Comparison of ENCODE assay signal across 17 cellular contexts in genomic region chr19:51003316-51003715, GRCh38. TPM values are rescaled to one million over a fixed set of nuclear protein-coding genes. Genes with fewer than 3 reads are reported as not detected.
"Had no signal": no experiment of that assay in that cellular context is flagged by ENCODE, and none has a peak within 500 bp of the region (broad histone marks: within the 10 kb centered on the region; RNA-seq: fewer than 3 reads in every experiment).

No MANE protein-coding gene starts in this region.

- H3K4me3 ChIP-seq: SJSA1 had no signal

- H3K4me1 ChIP-seq: SJSA1 had no signal

- H3K36me3 ChIP-seq: SJSA1 had no signal

- ATAC-seq: T-cell had no signal

- H3K9me3 ChIP-seq: SJSA1 had no signal

- DNase-seq: activated B cell treated with CpG ODN at 0.5 μM for 24 hours; activated CD4-positive, alpha-beta T cell treated with anti-CD3 and anti-CD28 coated beads for 1 hour; activated CD8-positive, alpha-beta memory T cell treated with anti-CD3 and anti-CD28 coated beads for 24 hours; activated gamma-delta T cell; NCI-H146; NCI-H187 treated with DMSO at 0.1 percent for 48 hours; NCI-H2081 treated with DMSO at 0.1 percent for 48 hours; NCI-H524; SHP77; T1000 had no signal

- H3K27ac ChIP-seq: SJSA1 had no signal

RNA-seq across cellular contexts. Expression of gene KLK8, which starts 1.9 kb away (rescaled TPM):
- total RNA-seq: activated B cell treated with CpG ODN at 0.5 μM for 24 hours; activated CD4-positive, alpha-beta T cell treated with anti-CD3 and anti-CD28 coated beads, Interleukin-2, amount 10 ng/mL, durations not matched to agents 24 days and 14 days; activated naive CD4-positive, alpha-beta T cell treated with anti-CD3 and anti-CD28 coated beads for 36 hours; activated T-helper 17 cell treated with anti-CD3 and anti-CD28 coated beads, Interleukin-2, amount 50 U/mL, for 72 hours; astrocyte; SJSA1; T-cell had no signal

RNA-seq across cellular contexts. Expression of gene KLK10, which starts 16.2 kb away (rescaled TPM):
- total RNA-seq: activated B cell treated with CpG ODN at 0.5 μM for 24 hours; activated CD4-positive, alpha-beta T cell treated with anti-CD3 and anti-CD28 coated beads, Interleukin-2, amount 10 ng/mL, durations not matched to agents 24 days and 14 days; activated naive CD4-positive, alpha-beta T cell treated with anti-CD3 and anti-CD28 coated beads for 36 hours; activated T-helper 17 cell treated with anti-CD3 and anti-CD28 coated beads, Interleukin-2, amount 50 U/mL, for 72 hours; SJSA1; T-cell had no signal

RNA-seq across cellular contexts. Expression of gene KLK7, which starts 19.6 kb away (rescaled TPM):
- total RNA-seq: activated B cell treated with CpG ODN at 0.5 μM for 24 hours; activated CD4-positive, alpha-beta T cell treated with anti-CD3 and anti-CD28 coated beads, Interleukin-2, amount 10 ng/mL, durations not matched to agents 24 days and 14 days; activated naive CD4-positive, alpha-beta T cell treated with anti-CD3 and anti-CD28 coated beads for 36 hours; activated T-helper 17 cell treated with anti-CD3 and anti-CD28 coated beads, Interleukin-2, amount 50 U/mL, for 72 hours; astrocyte; SJSA1; T-cell had no signal

RNA-seq across cellular contexts. Expression of gene KLK11, which starts 23.1 kb away (rescaled TPM):
- total RNA-seq: activated B cell treated with CpG ODN at 0.5 μM for 24 hours; activated CD4-positive, alpha-beta T cell treated with anti-CD3 and anti-CD28 coated beads, Interleukin-2, amount 10 ng/mL, durations not matched to agents 24 days and 14 days; activated naive CD4-positive, alpha-beta T cell treated with anti-CD3 and anti-CD28 coated beads for 36 hours; activated T-helper 17 cell treated with anti-CD3 and anti-CD28 coated beads, Interleukin-2, amount 50 U/mL, for 72 hours; astrocyte; PC-3; SJSA1; T-cell had no signal

RNA-seq across cellular contexts. Expression of gene KLK12, which starts 31.5 kb away (rescaled TPM):
- total RNA-seq: activated B cell treated with CpG ODN at 0.5 μM for 24 hours; activated CD4-positive, alpha-beta T cell treated with anti-CD3 and anti-CD28 coated beads, Interleukin-2, amount 10 ng/mL, durations not matched to agents 24 days and 14 days; activated naive CD4-positive, alpha-beta T cell treated with anti-CD3 and anti-CD28 coated beads for 36 hours; activated T-helper 17 cell treated with anti-CD3 and anti-CD28 coated beads, Interleukin-2, amount 50 U/mL, for 72 hours; astrocyte; PC-3; SJSA1; T-cell had no signal
